ENCODE assay signal across 21 cellular contexts in genomic region chrX:96361844-96362243, GRCh38.
"Had no signal": no experiment of that assay in that cellular context is flagged by ENCODE, and none has a peak within 500 bp of the region (broad histone marks: within the 10 kb centered on the region; RNA-seq: fewer than 3 reads in every experiment).

No MANE protein-coding gene starts in this region.

- H3K9me3 ChIP-seq: esophagus muscularis mucosa, lower lobe of right lung, mucosa of descending colon, right atrium auricular region, stomach, thyroid gland, vagina had no signal

- H3K36me3 ChIP-seq: esophagus muscularis mucosa, lower lobe of right lung, neural progenitor cell, right atrium auricular region, stomach, thyroid gland, vagina had no signal

- H3K4me3 ChIP-seq: dorsolateral prefrontal cortex, esophagus muscularis mucosa, lower lobe of right lung, mucosa of descending colon, neural progenitor cell, right atrium auricular region, stomach, thyroid gland, vagina had no signal

- H3K9ac ChIP-seq: neural progenitor cell, parathyroid adenoma had no signal

- H3K79me2 ChIP-seq: parathyroid adenoma had no signal

- H2AFZ ChIP-seq: neural progenitor cell, parathyroid adenoma had no signal

- H3K4me2 ChIP-seq: neural progenitor cell had no signal

- H3K27ac ChIP-seq: dorsolateral prefrontal cortex, esophagus muscularis mucosa, lower lobe of right lung, neural progenitor cell, parathyroid adenoma, right atrium auricular region, stomach, thyroid gland, vagina had no signal

- H3K4me1 ChIP-seq: esophagus muscularis mucosa, lower lobe of right lung, neural progenitor cell, parathyroid adenoma, right atrium auricular region, stomach, thyroid gland, vagina had no signal

- DNase-seq: dorsolateral prefrontal cortex; effector CD4-positive, alpha-beta T cell; foreskin melanocyte; hypothalamus; immature natural killer cell; islet precursor cell; left ventricle myocardium superior; lower lobe of right lung; mucosa of descending colon; naive B cell; stimulated activated CD4-positive, alpha-beta T cell treated with anti-CD3 and anti-CD28 coated beads, Interleukin-2, amount 100 ng/mL, for 24 hours; stimulated activated CD4-positive, alpha-beta T cell treated with anti-CD3 and anti-CD28 coated beads, Interleukin-4, amount 100 ng/mL, for 24 hours; stimulated activated naive CD4-positive, alpha-beta T cell treated with Interleukin-2 at 50 U/mL for 16 hours; stomach; thyroid gland; trophoblast cell had no signal

- H3K27me3 ChIP-seq: esophagus muscularis mucosa, neural progenitor cell, right atrium auricular region, stomach, thyroid gland, vagina had no signal
